Comparison of ENCODE assay signal across 14 cellular contexts in the genomic region with DNA sequence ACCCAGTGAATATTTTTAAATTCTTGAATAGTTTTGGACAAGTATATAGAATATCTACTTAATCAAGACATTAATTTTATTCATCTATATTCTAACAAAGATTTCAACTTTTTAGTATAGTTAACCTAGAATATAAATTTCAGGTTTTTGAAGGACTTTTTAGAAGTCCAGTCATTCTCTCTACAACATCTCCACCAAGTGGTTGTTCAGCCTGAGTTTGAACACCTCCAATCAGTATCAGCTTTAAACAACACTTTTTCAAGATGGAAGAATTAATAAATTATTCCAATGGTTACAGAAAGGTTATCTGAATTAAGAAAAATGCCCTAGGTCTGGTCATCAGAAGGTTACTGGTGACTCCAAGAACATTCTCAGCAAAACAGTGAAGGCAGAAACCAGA. TPM values are rescaled to one million over a fixed set of nuclear protein-coding genes. Genes with fewer than 3 reads are reported as not detected.
DNase-seq lines count a peak whose midpoint lies in the region; ATAC-seq, FAIRE-seq and TF ChIP-seq lines count a peak whose summit lies in the region.
"Had no signal": no experiment of that assay in that cellular context is flagged by ENCODE, and none has a peak within 500 bp of the region (broad histone marks: within the 10 kb centered on the region; RNA-seq: fewer than 3 reads in every experiment).

No MANE protein-coding gene starts in this region.

- H3K27me3 ChIP-seq in K562 (ENCODE audit: control insufficient read depth in 2 of 2, insufficient read depth in 2 of 2, low read length in 2 of 2) (no peaks in the 10 kb centered on the region), spleen (replicated peaks in 1 of 7) (peaks cover 0 to 4% (median 0%) of the 10 kb centered on the region in 7 donors)
- H3K27me3 ChIP-seq: suprapubic skin had no signal

- TF ChIP-seq CTCF in D721Med (IDR thresholded peaks at IDR 0.05; ENCODE audit: insufficient read depth, missing control alignments) (peak; percentile 19), K562 (IDR thresholded peaks at IDR 0.05 in 2 of 3, conservative IDR thresholded peaks at IDR 0.05 in 1 of 3; ENCODE audit: insufficient read depth in 2 of 3, low read depth in 1 of 3, low read length in 3 of 3) (peak in 2 of 3 experiments; percentile 3 to 54; a peak in 3 of 6 replicates), spleen (IDR thresholded peaks at IDR 0.05 in 8 of 11, conservative IDR thresholded peaks at IDR 0.05 in 3 of 11) (peak in 1 of 11 experiments; percentile 26)

- no peaks in the 10 kb centered on the region for H3K79me2 ChIP-seq in K562 (ENCODE audit: control insufficient read depth, insufficient read depth, low read length)

- no peak overlapping the region for H3K4me2 ChIP-seq in K562 (ENCODE audit: insufficient read depth, low read length)

- DNase-seq in D721Med (ENCODE audit: insufficient read length, low spot score), result no peak
- DNase-seq in K562 (ENCODE audit: extremely low read depth in 1 of 4, low spot score in 3 of 4), result peak in 1 of 4 experiments; percentile 13
- DNase-seq in lung microvascular endothelial cell (ENCODE audit: low read depth in 2 of 2), result peak; percentile 10 to 54
- DNase-seq in ureter (ENCODE audit: low spot score), result no peak
- DNase-seq in spleen, result no peak
- no peak for DNase-seq in caudate nucleus (lab: John Stamatoyannopoulos, UW)
- DNase-seq: activated B cell treated with CpG ODN at 0.5 μM for 24 hours, Calu3, glutamatergic neuron, psoas muscle had no signal

- FAIRE-seq in D721Med (lab: Jason Lieb, UNC) (no peak), K562 (lab: Jason Lieb, UNC) (no peak)

- no peaks in the 10 kb centered on the region for H3K4me1 ChIP-seq in K562 (replicated peaks in 1 of 2; ENCODE audit: control insufficient read depth in 2 of 2, insufficient read depth in 2 of 2, low read length in 2 of 2)
- no peaks in the 10 kb centered on the region for H3K4me1 ChIP-seq in spleen
- H3K4me1 ChIP-seq: psoas muscle, suprapubic skin had no signal

- no peaks in the 10 kb centered on the region for H3K36me3 ChIP-seq in K562 (ENCODE audit: control insufficient read depth, insufficient read depth, low read length)
- H3K36me3 ChIP-seq in spleen, result no peaks in the 10 kb centered on the region
- H3K36me3 ChIP-seq: suprapubic skin had no signal

- no peaks in the 10 kb centered on the region for H3K9me1 ChIP-seq in K562 (ENCODE audit: control insufficient read depth, insufficient read depth, low read length)

- CTCF ChIA-PET in K562 (lab: Yijun Ruan, JAX; ENCODE audit: low intra/inter-chr PET ratio), result interaction anchor here (0.9 to 1.7 kb wide), 2 partner anchors 292 to 303 kb away, joined by 4 to 13 read pairs; no protein-coding TSS in a partner anchor

- POLR2A ChIA-PET in K562 (lab: Yijun Ruan, JAX), result no interaction called here

- TF ChIP-seq RAD21 in Ishikawa (IDR thresholded peaks at IDR 0.05; ENCODE audit: low read depth), result peak; percentile 39
- peak; percentile 52 to 66 for TF ChIP-seq RAD21 in K562 (CRISPR knock-in tag; conservative IDR thresholded peaks at IDR 0.05 in 1 of 2, IDR thresholded peaks at IDR 0.05 in 1 of 2)

- TF ChIP-seq EP300 in Ishikawa (IDR thresholded peaks at IDR 0.05; ENCODE audit: borderline replicate concordance) (no peak), K562 (IDR thresholded peaks at IDR 0.05; ENCODE audit: low read length) (no peak)

- intact Hi-C loops in K562 (cut with micrococcal nuclease) (loop anchor here (1.0 kb wide), 2 partner anchors 241 to 292 kb away; no protein-coding TSS in a partner anchor), spleen (cut with DNase I; ENCODE audit: low total_unique reads) (no loop called here)

- H3K9ac ChIP-seq in K562 (ENCODE audit: insufficient read depth in 1 of 2, low read depth in 2 of 2, low read length in 2 of 2), result no peak overlapping the region

- BruUV-seq in K562 (replicated peaks; lab: Mats Ljungman, UMichigan), result no TSS peak

- H3K9me3 ChIP-seq in K562 (replicated peaks; ENCODE audit: control insufficient read depth, insufficient read depth, low read depth, low read length), result no peaks in the 10 kb centered on the region
- no peaks in the 10 kb centered on the region for H3K9me3 ChIP-seq in spleen
- H3K9me3 ChIP-seq: psoas muscle, suprapubic skin had no signal

- H3K4me3 ChIP-seq in K562 (no peak overlapping the region), spleen (no peak overlapping the region)
- H3K4me3 ChIP-seq: psoas muscle, suprapubic skin had no signal

- no peak overlapping the region for H2AFZ ChIP-seq in K562 (ENCODE audit: low read depth, low read length)

- in situ Hi-C loops in K562 (cut with MboI), result no loop called here

- ATAC-seq in K562 (no peak), HG02623 (IDR thresholded peaks at IDR 0.05; ENCODE audit: unreplicated experiment) (no peak)
- ATAC-seq: psoas muscle had no signal

- H4K20me1 ChIP-seq in K562 (replicated peaks; ENCODE audit: control insufficient read depth, insufficient read depth, low read length), result no peaks in the 10 kb centered on the region

- H3K27ac ChIP-seq in K562 (ENCODE audit: extremely low read depth, low read depth, low read length), result no peak overlapping the region
- H3K27ac ChIP-seq in spleen, result no peak overlapping the region
- no peak overlapping the region for H3K27ac ChIP-seq in caudate nucleus (ENCODE audit: low read depth, low read length)
- H3K27ac ChIP-seq: psoas muscle, RWPE1, suprapubic skin had no signal

- TF ChIP-seq POLR2A in K562 (conservative IDR thresholded peaks at IDR 0.05) (no peak), spleen (IDR thresholded peaks at IDR 0.05) (no peak)

TF ChIP-seq in Ishikawa, 13 proteins besides CTCF, POLR2A, EP300 and RAD21 (continues in another document):
- TF ChIP-seq CREB1 (IDR thresholded peaks at IDR 0.05; ENCODE audit: low read depth) (no peak), EGR1 (IDR thresholded peaks at IDR 0.05) (no peak), YY1 (IDR thresholded peaks at IDR 0.05; ENCODE audit: low read depth) (no peak), ZBTB7A (IDR thresholded peaks at IDR 0.05; ENCODE audit: low read depth) (no peak), CEBPB (IDR thresholded peaks at IDR 0.05) (no peak), NFIC (IDR thresholded peaks at IDR 0.05) (no peak)

TF ChIP-seq in K562, 482 proteins besides CTCF, POLR2A, EP300 and RAD21 (continues in another document):
- TF ChIP-seq KLF13 (tag; IDR thresholded peaks at IDR 0.05; ENCODE audit: borderline replicate concordance, low read depth) (no peak), CBFB (CRISPR knock-in tag; IDR thresholded peaks at IDR 0.05) (no peak), STAT5B (CRISPR knock-in tag; IDR thresholded peaks at IDR 0.05) (no peak), ZNF77 (CRISPR knock-in tag; IDR thresholded peaks at IDR 0.05) (no peak), ZC3H8 (IDR thresholded peaks at IDR 0.05) (no peak), YBX1 (IDR thresholded peaks at IDR 0.05) (no peak), IRF2 (CRISPR knock-in tag; IDR thresholded peaks at IDR 0.05) (no peak), ZNF551 (CRISPR knock-in tag; IDR thresholded peaks at IDR 0.05) (no peak), FOXM1 (IDR thresholded peaks at IDR 0.05; ENCODE audit: low read depth) (no peak), FOXM1 (CRISPR knock-in tag; IDR thresholded peaks at IDR 0.05; ENCODE audit: low read depth) (no peak), RBM17 (IDR thresholded peaks at IDR 0.05; ENCODE audit: borderline replicate concordance, low read depth, low read length) (no peak), ETV6 (IDR thresholded peaks at IDR 0.05; ENCODE audit: borderline replicate concordance in 1 of 2, low read depth in 2 of 2, low read length in 1 of 2) (no peak), ETV6 (CRISPR knock-in tag; IDR thresholded peaks at IDR 0.05; ENCODE audit: borderline replicate concordance) (no peak)
- TF ChIP-seq, protein P1, sequence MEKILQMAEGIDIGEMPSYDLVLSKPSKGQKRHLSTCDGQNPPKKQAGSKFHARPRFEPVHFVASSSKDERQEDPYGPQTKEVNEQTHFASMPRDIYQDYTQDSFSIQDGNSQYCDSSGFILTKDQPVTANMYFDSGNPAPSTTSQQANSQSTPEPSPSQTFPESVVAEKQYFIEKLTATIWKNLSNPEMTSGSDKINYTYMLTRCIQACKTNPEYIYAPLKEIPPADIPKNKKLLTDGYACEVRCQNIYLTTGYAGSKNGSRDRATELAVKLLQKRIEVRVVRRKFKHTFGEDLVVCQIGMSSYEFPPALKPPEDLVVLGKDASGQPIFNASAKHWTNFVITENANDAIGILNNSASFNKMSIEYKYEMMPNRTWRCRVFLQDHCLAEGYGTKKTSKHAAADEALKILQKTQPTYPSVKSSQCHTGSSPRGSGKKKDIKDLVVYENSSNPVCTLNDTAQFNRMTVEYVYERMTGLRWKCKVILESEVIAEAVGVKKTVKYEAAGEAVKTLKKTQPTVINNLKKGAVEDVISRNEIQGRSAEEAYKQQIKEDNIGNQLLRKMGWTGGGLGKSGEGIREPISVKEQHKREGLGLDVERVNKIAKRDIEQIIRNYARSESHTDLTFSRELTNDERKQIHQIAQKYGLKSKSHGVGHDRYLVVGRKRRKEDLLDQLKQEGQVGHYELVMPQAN (IDR thresholded peaks at IDR 0.05; ENCODE audit: borderline replicate concordance), result no peak

RNA-seq across cellular contexts. Expression of a gene that starts 31.8 kb away (rescaled TPM):
- total RNA-seq in K562 (2011; cell fraction: chromatin; rRNA removed; ENCODE audit: low replicate concordance), result 143 and 240 TPM in 2 replicates
- total RNA-seq in K562 (2011; cell fraction: nucleolus; rRNA removed), result 61.9 and 64.3 TPM in 2 replicates
- total RNA-seq in K562 (2011; cell fraction: nucleoplasm; rRNA removed), result 147 and 194 TPM in 2 replicates
- total RNA-seq in K562 (2014; rRNA removed), result 685 and 767 TPM in 2 replicates
- 1,008 and 1,115 TPM in 2 replicates for total RNA-seq in K562 (2014; rRNA removed; fragmentation: Illumina TruSeq; extraction: Trizol)
- total RNA-seq in K562 (2015; rRNA removed; fragmentation: Illumina TruSeq; extraction: Trizol), result 816 and 886 TPM in 2 replicates
- 602 and 621 TPM in 2 replicates for total RNA-seq in K562 (2021)
- polyA plus RNA-seq in K562 (2011; rRNA removed), result 784 and 1,058 TPM in 2 replicates
- 242 and 538 TPM in 2 replicates for polyA plus RNA-seq in K562 (2011; cell fraction: cytosol; rRNA removed)
- 246 and 388 TPM in 2 replicates for polyA plus RNA-seq in K562 (2011; cell fraction: nucleus; rRNA removed)
- polyA plus RNA-seq in K562 (2012), result 814 and 865 TPM in 2 replicates
- polyA plus RNA-seq in K562 (2014; fragmentation: Illumina TruSeq; extraction: Trizol), result 1,041 and 1,279 TPM in 2 replicates
- polyA plus RNA-seq in K562 (2014; fragmentation: Nextera tagmentation; extraction: Ambion mirVana), result 1,000 to 10,000 TPM; 1,793 to 2,015 TPM
- polyA plus RNA-seq in K562 (2014; rRNA removed), result 920 and 1,225 TPM in 2 replicates
- 817 and 852 TPM in 2 replicates for polyA minus RNA-seq in K562 (2011; rRNA and poly(A)+ RNA removed)
- polyA minus RNA-seq in K562 (2011; cell fraction: cytosol; rRNA and poly(A)+ RNA removed), result 219 and 325 TPM in 2 replicates
- 56.5 and 107 TPM in 2 replicates for polyA minus RNA-seq in K562 (2011; cell fraction: nucleus; rRNA and poly(A)+ RNA removed)
- total RNA-seq in lung microvascular endothelial cell, result 92.4 and 118 TPM in 2 replicates
- 226 TPM for total RNA-seq in ureter
- 100 to 1,000 TPM; 171 to 468 (median 214) TPM for total RNA-seq in spleen
- polyA plus RNA-seq in spleen, result 100 to 1,000 TPM; 223 to 324 (median 284) TPM

Comparison
In these comparisons a context has a peak if more than half of its experiments do, and no peak if none do; other contexts are left out.
1. DNase-seq: peak in lung microvascular endothelial cell (2 of 2); none in D721Med (single experiment), ureter (single experiment), spleen (single experiment) and caudate nucleus (0 of 61).